8 cellular contexts compared by ENCODE assay signal in the genomic region with DNA sequence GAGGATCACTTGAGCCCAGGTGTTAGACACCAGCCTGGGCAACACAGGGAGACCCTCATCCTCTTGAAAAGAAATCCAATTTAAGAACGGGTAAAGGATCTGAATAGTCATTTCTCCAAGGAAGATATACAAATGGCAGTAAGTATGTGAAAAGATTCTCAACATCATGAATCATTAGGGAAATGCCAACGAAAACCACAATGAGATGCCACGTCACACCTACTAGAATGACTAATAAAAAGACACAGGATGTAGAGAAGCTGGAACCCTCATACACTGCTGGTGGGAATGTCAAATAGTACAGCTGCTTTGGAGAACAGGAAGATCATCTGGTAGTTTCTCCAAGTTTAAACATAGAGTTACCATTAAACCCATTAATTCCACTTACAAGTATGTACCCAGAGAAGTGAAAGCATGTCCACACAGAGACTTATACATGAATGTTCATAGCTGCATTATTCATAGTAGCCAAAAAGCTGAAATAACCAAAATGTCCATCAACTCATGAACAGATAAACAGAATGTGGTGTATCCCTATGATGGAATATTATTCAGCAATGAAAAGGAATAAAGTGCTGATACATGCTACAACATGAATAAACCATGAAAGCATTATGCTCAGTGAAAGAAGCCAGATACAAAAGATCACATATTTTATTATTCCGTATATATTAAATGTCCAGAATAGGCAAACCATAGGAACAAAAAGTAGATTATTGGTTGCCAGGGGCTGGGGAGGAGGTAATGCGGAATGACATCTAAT. TPM values are rescaled to one million over a fixed set of nuclear protein-coding genes. Genes with fewer than 3 reads are reported as not detected.
A peak's percentile ranks its signal among the peaks of the same experiment; 100 is the strongest.
DNase-seq lines count a peak whose midpoint lies in the region; ATAC-seq and TF ChIP-seq lines count a peak whose summit lies in the region.

No MANE protein-coding gene starts in this region.

- H4K20me1 ChIP-seq in SK-N-SH (ENCODE audit: insufficient read depth) = no peaks in the 10 kb centered on the region

- H3K4me1 ChIP-seq in SK-N-SH (ENCODE audit: control insufficient read depth in 1 of 2, insufficient read depth in 2 of 2, low read depth in 1 of 2, low read length in 1 of 2) = peaks cover 0 to 15% of the 10 kb centered on the region in 2 experiments; a peak in 3 of 4 replicates
- H3K4me1 ChIP-seq in esophagus (ENCODE audit: control insufficient read depth in 2 of 2, insufficient read depth in 2 of 2, low read length in 1 of 2) = peaks cover 0 to 2% of the 10 kb centered on the region in 2 donors

- ATAC-seq in GM21825 (IDR thresholded peaks at IDR 0.05; ENCODE audit: unreplicated experiment) (peak; percentile 62), GM19023 (IDR thresholded peaks at IDR 0.05; ENCODE audit: unreplicated experiment) (no peak), HG02938 (IDR thresholded peaks at IDR 0.05; ENCODE audit: unreplicated experiment) (no peak)

- H3K27me3 ChIP-seq in SK-N-SH (ENCODE audit: insufficient read depth) = no peaks in the 10 kb centered on the region
- no peaks in the 10 kb centered on the region for H3K27me3 ChIP-seq in esophagus (ENCODE audit: control insufficient read depth in 1 of 2, insufficient read depth in 2 of 2, low read length in 2 of 2)

- DNase-seq in A172 (ENCODE audit: low spot score) = peak; percentile 100
- no peak for DNase-seq in SK-N-SH
- no peak for DNase-seq in NCI-H1092 (lab: John Stamatoyannopoulos, UW)
- no peak for DNase-seq in NCI-H446 (lab: John Stamatoyannopoulos, UW)

- no peaks in the 10 kb centered on the region for H3K9me2 ChIP-seq in SK-N-SH

- no peak for TF ChIP-seq RAD21 in SK-N-SH (IDR thresholded peaks at IDR 0.05; ENCODE audit: low read length)

- peak overlapping the region; percentile 86 for H2AFZ ChIP-seq in SK-N-SH (ENCODE audit: low read depth)

- H3K36me3 ChIP-seq in SK-N-SH (replicated peaks in 1 of 2; ENCODE audit: control insufficient read depth in 1 of 2, insufficient read depth in 2 of 2, low read length in 1 of 2) = no peaks in the 10 kb centered on the region
- no peaks in the 10 kb centered on the region for H3K36me3 ChIP-seq in esophagus (ENCODE audit: control insufficient read depth in 2 of 2, insufficient read depth in 2 of 2, low read length in 1 of 2)

- H3K9ac ChIP-seq in SK-N-SH = peak overlapping the region; percentile 75

- H3K79me2 ChIP-seq in SK-N-SH (ENCODE audit: insufficient read depth) = no peaks in the 10 kb centered on the region

- CTCF ChIA-PET in SK-N-SH (lab: Yijun Ruan, JAX) = interaction anchor here (1.7 kb wide), 1 partner anchor 121 kb away, joined by 5 read pairs; no protein-coding TSS in a partner anchor

- 45% methylated on average over 5 of the region's 5 CpGs for WGBS in SK-N-SH (ENCODE audit: low lambda C conversion rate)
- WGBS in esophagus, 2 donors = 54 to 64% methylated on average over 5 of the region's 5 CpGs

- peak overlapping the region in 1 of 2 experiments; percentile 29; a peak in 1 of 4 replicates for H3K4me3 ChIP-seq in SK-N-SH (ENCODE audit: low read depth in 2 of 2, low read length in 1 of 2)
- no peak overlapping the region for H3K4me3 ChIP-seq in esophagus (ENCODE audit: low read depth in 1 of 2, low read length in 2 of 2)

- TF ChIP-seq EP300 in SK-N-SH (IDR thresholded peaks at IDR 0.05; ENCODE audit: borderline replicate concordance in 1 of 2, low read depth in 1 of 2, low read length in 1 of 2) = peak in 1 of 2 experiments; percentile 89; a peak in 2 of 4 replicates

- H3K9me3 ChIP-seq in SK-N-SH (no peaks in the 10 kb centered on the region), esophagus (ENCODE audit: control insufficient read depth in 2 of 2, insufficient read depth in 1 of 2, low read depth in 1 of 2, low read length in 1 of 2) (no peaks in the 10 kb centered on the region)

- peak overlapping the region in 1 of 2 experiments; percentile 99; a peak in 2 of 4 replicates for H3K27ac ChIP-seq in SK-N-SH (ENCODE audit: low read depth in 2 of 2, low read length in 1 of 2)
- peak overlapping the region; percentile 69 to 78 for H3K27ac ChIP-seq in esophagus (ENCODE audit: low read depth in 2 of 2, low read length in 1 of 2)

- H3K4me2 ChIP-seq in SK-N-SH = peak overlapping the region; percentile 79

- TF ChIP-seq CTCF in SK-N-SH (IDR thresholded peaks at IDR 0.05) = peak; percentile 32

- POLR2A ChIA-PET in SK-N-SH (lab: Yijun Ruan, JAX) = no interaction called here

- H3F3A ChIP-seq in SK-N-SH (replicated peaks; ENCODE audit: insufficient read depth) = peaks cover 28% of the 10 kb centered on the region

TF ChIP-seq in SK-N-SH, 30 proteins besides CTCF, POLR2A, EP300 and RAD21 (continues in another document):
- TF ChIP-seq, protein P1, sequence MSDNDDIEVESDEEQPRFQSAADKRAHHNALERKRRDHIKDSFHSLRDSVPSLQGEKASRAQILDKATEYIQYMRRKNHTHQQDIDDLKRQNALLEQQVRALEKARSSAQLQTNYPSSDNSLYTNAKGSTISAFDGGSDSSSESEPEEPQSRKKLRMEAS (IDR thresholded peaks at IDR 0.05; ENCODE audit: low read depth) = peak; percentile 74; the same call in 1 of the 2 replicates
- TF ChIP-seq SMC3 (IDR thresholded peaks at IDR 0.05; ENCODE audit: low read depth, low read length) (no peak), FOXM1 (IDR thresholded peaks at IDR 0.05; ENCODE audit: low read depth) (peak; percentile 58; the same call in 1 of the 2 replicates), SIN3A (IDR thresholded peaks at IDR 0.05; ENCODE audit: borderline replicate concordance, low read depth, low read length) (peak; percentile 65; the same call in 1 of the 2 replicates), ELF1 (IDR thresholded peaks at IDR 0.05) (peak; percentile 45; the same call in 1 of the 2 replicates), TAF1 (IDR thresholded peaks at IDR 0.05; ENCODE audit: borderline replicate concordance, low read depth, low read length) (0 out of 2 replicates have a peak, but pooled peaks have one; percentile 32), GABPA (IDR thresholded peaks at IDR 0.05; ENCODE audit: low read depth) (no peak), GATA2 (CRISPR knock-in tag; IDR thresholded peaks at IDR 0.05) (no peak), NFIC (IDR thresholded peaks at IDR 0.05; ENCODE audit: borderline replicate concordance) (peak; percentile 79), POLR2AphosphoS5 (IDR thresholded peaks at IDR 0.05; ENCODE audit: low read depth, low read length) (peak; percentile 76; the same call in 1 of the 2 replicates), YY1 (IDR thresholded peaks at IDR 0.05; ENCODE audit: low read depth) (peak; percentile 51; the same call in 1 of the 2 replicates), FOSL2 (IDR thresholded peaks at IDR 0.05; ENCODE audit: borderline replicate concordance, low read depth) (peak; percentile 100)
- TF ChIP-seq, protein P2, sequence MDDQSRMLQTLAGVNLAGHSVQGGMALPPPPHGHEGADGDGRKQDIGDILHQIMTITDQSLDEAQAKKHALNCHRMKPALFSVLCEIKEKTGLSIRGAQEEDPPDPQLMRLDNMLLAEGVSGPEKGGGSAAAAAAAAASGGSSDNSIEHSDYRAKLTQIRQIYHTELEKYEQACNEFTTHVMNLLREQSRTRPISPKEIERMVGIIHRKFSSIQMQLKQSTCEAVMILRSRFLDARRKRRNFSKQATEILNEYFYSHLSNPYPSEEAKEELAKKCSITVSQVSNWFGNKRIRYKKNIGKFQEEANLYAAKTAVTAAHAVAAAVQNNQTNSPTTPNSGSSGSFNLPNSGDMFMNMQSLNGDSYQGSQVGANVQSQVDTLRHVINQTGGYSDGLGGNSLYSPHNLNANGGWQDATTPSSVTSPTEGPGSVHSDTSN (IDR thresholded peaks at IDR 0.05) = peak; percentile 93
- TF ChIP-seq, protein P3, sequence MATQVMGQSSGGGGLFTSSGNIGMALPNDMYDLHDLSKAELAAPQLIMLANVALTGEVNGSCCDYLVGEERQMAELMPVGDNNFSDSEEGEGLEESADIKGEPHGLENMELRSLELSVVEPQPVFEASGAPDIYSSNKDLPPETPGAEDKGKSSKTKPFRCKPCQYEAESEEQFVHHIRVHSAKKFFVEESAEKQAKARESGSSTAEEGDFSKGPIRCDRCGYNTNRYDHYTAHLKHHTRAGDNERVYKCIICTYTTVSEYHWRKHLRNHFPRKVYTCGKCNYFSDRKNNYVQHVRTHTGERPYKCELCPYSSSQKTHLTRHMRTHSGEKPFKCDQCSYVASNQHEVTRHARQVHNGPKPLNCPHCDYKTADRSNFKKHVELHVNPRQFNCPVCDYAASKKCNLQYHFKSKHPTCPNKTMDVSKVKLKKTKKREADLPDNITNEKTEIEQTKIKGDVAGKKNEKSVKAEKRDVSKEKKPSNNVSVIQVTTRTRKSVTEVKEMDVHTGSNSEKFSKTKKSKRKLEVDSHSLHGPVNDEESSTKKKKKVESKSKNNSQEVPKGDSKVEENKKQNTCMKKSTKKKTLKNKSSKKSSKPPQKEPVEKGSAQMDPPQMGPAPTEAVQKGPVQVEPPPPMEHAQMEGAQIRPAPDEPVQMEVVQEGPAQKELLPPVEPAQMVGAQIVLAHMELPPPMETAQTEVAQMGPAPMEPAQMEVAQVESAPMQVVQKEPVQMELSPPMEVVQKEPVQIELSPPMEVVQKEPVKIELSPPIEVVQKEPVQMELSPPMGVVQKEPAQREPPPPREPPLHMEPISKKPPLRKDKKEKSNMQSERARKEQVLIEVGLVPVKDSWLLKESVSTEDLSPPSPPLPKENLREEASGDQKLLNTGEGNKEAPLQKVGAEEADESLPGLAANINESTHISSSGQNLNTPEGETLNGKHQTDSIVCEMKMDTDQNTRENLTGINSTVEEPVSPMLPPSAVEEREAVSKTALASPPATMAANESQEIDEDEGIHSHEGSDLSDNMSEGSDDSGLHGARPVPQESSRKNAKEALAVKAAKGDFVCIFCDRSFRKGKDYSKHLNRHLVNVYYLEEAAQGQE (IDR thresholded peaks at IDR 0.05; ENCODE audit: low read depth, low read length) = peak; percentile 61; the same call in 1 of the 2 replicates

RNA-seq across cellular contexts. Expression of a gene that starts 13.1 kb away (rescaled TPM):
- total RNA-seq in A172 (2014; rRNA removed; shearing (Covaris generic)) = 12.7 and 13.9 TPM in 2 replicates
- polyA plus RNA-seq in SK-N-SH (2012; rRNA removed) (17.8 and 18.1 TPM in 2 replicates), esophagus (10 to 100 TPM; 22.5 to 66.6 TPM)
- 4.0 and 7.0 TPM in 2 replicates for polyA plus RNA-seq in SK-N-SH (2012; cell fraction: cytosol; rRNA removed)
- 116 and 138 TPM in 2 replicates for polyA plus RNA-seq in SK-N-SH (2012; cell fraction: nucleus; rRNA removed)
